18 cellular contexts compared by ENCODE assay signal in the genomic region with DNA sequence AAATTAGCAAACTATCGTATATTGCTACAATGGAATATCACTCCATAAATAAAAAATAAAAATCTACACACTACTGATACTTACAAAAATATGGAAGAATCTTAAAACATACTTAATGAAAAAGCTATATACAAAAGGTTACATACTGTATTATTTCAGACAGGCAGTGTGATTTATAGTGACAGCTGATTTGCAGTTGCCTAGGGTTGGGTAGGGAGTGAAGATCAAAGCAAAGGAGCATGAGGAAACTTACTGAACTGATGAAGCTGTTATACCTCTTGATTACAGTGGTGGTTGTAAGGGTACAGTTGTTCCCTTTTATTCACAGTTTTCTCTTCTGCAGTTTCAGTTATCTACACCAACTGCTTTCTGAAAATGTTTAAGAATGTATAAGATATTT.
"Had no signal": no experiment of that assay in that cellular context is flagged by ENCODE, and none has a peak within 500 bp of the region (broad histone marks: within the 10 kb centered on the region; RNA-seq: fewer than 3 reads in every experiment).

No MANE protein-coding gene starts in this region.

- DNase-seq: hippocampal formation; kidney glomerular epithelial cell; left cardiac atrium; left lung; mesendoderm; naive B cell; natural killer cell; ovary; right lobe of liver; stimulated activated CD4-positive, alpha-beta T cell treated with anti-CD3 and anti-CD28 coated beads, Interleukin-15, amount 100 ng/mL, for 24 hours; stimulated activated CD4-positive, alpha-beta T cell treated with anti-CD3 and anti-CD28 coated beads, Interleukin-2, amount 100 ng/mL, for 24 hours; stimulated activated CD4-positive, alpha-beta T cell treated with anti-CD3 and anti-CD28 coated beads, Interleukin-4, amount 100 ng/mL, for 1 hour; stimulated activated naive B cell treated with anti-CD40 and anti-IgM and Interleukin-4, amounts not matched to agents 10 μg/mL and 1 μg/mL and 100 μg/mL, for 72 hours; stimulated activated naive CD8-positive, alpha-beta T cell treated with anti-CD3 and anti-CD28 coated beads, Interleukin-15, Interleukin-2, amounts not matched to agents 100 U/mL and 50 U/mL, for 24 hours; stomach; testis; thyroid gland; transverse colon had no signal
